Comparison of ENCODE assay signal across 29 cellular contexts in the genomic region with DNA sequence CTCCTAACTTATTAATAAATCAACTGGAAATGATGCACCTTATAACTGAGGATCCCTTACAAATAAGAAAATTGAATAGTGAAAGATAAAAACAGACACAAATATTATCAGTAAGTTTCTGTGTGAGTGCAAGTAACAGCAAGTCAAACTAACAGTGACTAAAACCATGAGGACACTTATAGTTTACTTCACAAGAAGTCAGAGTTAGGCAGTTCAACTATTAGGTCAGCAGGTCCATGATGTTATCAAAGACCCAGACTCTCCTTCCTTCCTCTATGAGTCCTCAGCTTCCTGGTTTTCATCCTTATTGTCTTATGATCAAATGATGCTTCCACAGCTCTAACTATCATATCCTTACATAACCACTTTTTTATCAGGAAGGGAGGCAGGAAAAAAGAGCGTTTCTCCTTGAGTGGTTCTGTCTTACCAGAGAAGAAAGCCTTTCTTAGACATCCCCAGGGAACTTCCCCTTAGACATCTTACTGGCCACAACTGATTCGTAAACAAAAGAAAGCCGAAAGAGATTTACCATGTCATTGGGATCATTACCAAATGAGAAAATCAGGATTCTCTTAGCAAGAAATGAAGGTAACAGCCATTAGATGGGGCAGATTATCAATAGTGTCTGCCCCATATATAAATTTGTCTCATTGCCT.
"Had no signal": no experiment of that assay in that cellular context is flagged by ENCODE, and none has a peak within 500 bp of the region (broad histone marks: within the 10 kb centered on the region; RNA-seq: fewer than 3 reads in every experiment).

No MANE protein-coding gene starts in this region.

- ATAC-seq: effector memory CD8-positive, alpha-beta T cell; esophagus mucosa; foreskin keratinocyte; gastrocnemius medialis; gastroesophageal sphincter; heart left ventricle; heart right ventricle had no signal

- H3K27ac Mint-ChIP-seq: dendritic cell treated with granulocyte-macrophage colony-stimulating factor and Interleukin-4, amounts not matched to agents 40 ng/mL and 50 ng/mL, for 4 days; effector memory CD8-positive, alpha-beta T cell; endodermal cell had no signal

- H3K27ac ChIP-seq: colonic mucosa, coronary artery, dorsolateral prefrontal cortex, epithelial cell of prostate, esophagus muscularis mucosa, esophagus squamous epithelium, foreskin keratinocyte, gastrocnemius medialis, gastroesophageal sphincter, heart left ventricle, heart right ventricle had no signal

- H3K4me1 ChIP-seq: colonic mucosa, esophagus muscularis mucosa, esophagus squamous epithelium, foreskin keratinocyte, gastrocnemius medialis, gastroesophageal sphincter, heart left ventricle, heart right ventricle had no signal

- DNase-seq: colonic mucosa; cortex of kidney; dermis blood vessel endothelial cell; dorsolateral prefrontal cortex; effector CD4-positive, alpha-beta T cell; effector CD8-positive, alpha-beta T cell; effector memory CD4-positive, alpha-beta T cell; effector memory CD8-positive, alpha-beta T cell; endodermal cell; erythroblast; esophagus squamous epithelium; foreskin fibroblast; foreskin keratinocyte; foreskin melanocyte; gastrocnemius medialis; glutamatergic neuron; head of caudate nucleus; heart left ventricle; heart right ventricle had no signal

- FAIRE-seq: colon, endometrium, endothelial cell of umbilical vein, frontal cortex had no signal

- H3K27me3 ChIP-seq: colonic mucosa, foreskin keratinocyte had no signal

- H3K4me3 Mint-ChIP-seq: dendritic cell treated with granulocyte-macrophage colony-stimulating factor and Interleukin-4, amounts not matched to agents 40 ng/mL and 50 ng/mL, for 4 days; effector memory CD8-positive, alpha-beta T cell; endodermal cell had no signal

- H3K9me3 Mint-ChIP-seq: dendritic cell treated with granulocyte-macrophage colony-stimulating factor and Interleukin-4, amounts not matched to agents 40 ng/mL and 50 ng/mL, for 4 days; effector memory CD8-positive, alpha-beta T cell; endodermal cell had no signal

- H3K4me3 ChIP-seq: colonic mucosa, coronary artery, dorsolateral prefrontal cortex, esophagus muscularis mucosa, esophagus squamous epithelium, gastrocnemius medialis, gastroesophageal sphincter, heart left ventricle, heart right ventricle had no signal

- H3K9me3 ChIP-seq: colonic mucosa, esophagus muscularis mucosa, esophagus squamous epithelium, gastrocnemius medialis, gastroesophageal sphincter, heart left ventricle, heart right ventricle had no signal

- H3K36me3 ChIP-seq: colonic mucosa, esophagus muscularis mucosa, esophagus squamous epithelium, gastrocnemius medialis, gastroesophageal sphincter, heart left ventricle, heart right ventricle had no signal
